16 cellular contexts compared by ENCODE assay signal in the genomic region with DNA sequence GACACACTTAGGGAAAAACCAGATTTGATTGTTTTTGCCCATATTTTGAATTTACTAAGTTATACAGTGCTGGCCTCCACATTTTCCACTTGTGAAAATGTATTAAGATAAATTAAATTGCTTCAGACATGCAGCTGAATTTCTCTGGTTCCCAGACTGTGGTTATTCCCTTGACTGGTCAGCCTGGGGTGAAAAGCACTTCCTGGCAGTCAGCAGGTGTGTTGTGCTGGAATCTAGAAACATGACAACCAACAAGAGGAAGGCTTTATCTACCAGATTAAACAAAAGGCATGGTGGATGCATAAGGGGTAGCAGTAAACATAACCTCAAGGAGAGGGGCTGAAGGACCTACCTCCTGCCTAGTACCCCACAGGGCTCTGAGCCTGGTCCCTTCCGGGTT.
DNase-seq lines count a peak whose midpoint lies in the region; ATAC-seq and TF ChIP-seq lines count a peak whose summit lies in the region.
"Had no signal": no experiment of that assay in that cellular context is flagged by ENCODE, and none has a peak within 500 bp of the region (broad histone marks: within the 10 kb centered on the region; RNA-seq: fewer than 3 reads in every experiment).

No MANE protein-coding gene starts in this region.

- no peak overlapping the region for H3K4me3 ChIP-seq in heart left ventricle
- no peak overlapping the region for H3K4me3 ChIP-seq in dorsolateral prefrontal cortex
- no peak overlapping the region for H3K4me3 ChIP-seq in uterus
- H3K4me3 ChIP-seq: A549, lung, thyroid gland had no signal

- H3K27ac ChIP-seq in heart left ventricle (peak overlapping the region in 11 of 12 donors; percentile 20 to 70 (median 63)), dorsolateral prefrontal cortex (peak overlapping the region in 55 of 59 donors; percentile 3 to 84 (median 70)), uterus (peak overlapping the region; percentile 66 to 83)
- H3K27ac ChIP-seq: A549, C4-2B had no signal

- H3K9me3 ChIP-seq in heart left ventricle: no peaks in the 10 kb centered on the region
- no peaks in the 10 kb centered on the region for H3K9me3 ChIP-seq in uterus
- H3K9me3 ChIP-seq: A549, thyroid gland had no signal

- ATAC-seq in heart left ventricle (no peak), left ventricle myocardium superior (no peak), GM18907 (IDR thresholded peaks at IDR 0.05; ENCODE audit: unreplicated experiment) (no peak), HG03460 (IDR thresholded peaks at IDR 0.05; ENCODE audit: unreplicated experiment) (no peak)
- ATAC-seq: A549, natural killer cell had no signal

- no peaks in the 10 kb centered on the region for H3K36me3 ChIP-seq in heart left ventricle
- no peaks in the 10 kb centered on the region for H3K36me3 ChIP-seq in uterus
- H3K36me3 ChIP-seq: thyroid gland had no signal

- WGBS in heart left ventricle, 4 donors: 73 to 92% (median 77%) methylated on average over 1 of the region's 1 CpG

- TF ChIP-seq CTCF in heart left ventricle (IDR thresholded peaks at IDR 0.05): no peak
- no peak for TF ChIP-seq CTCF in dorsolateral prefrontal cortex (IDR thresholded peaks at IDR 0.05 in 54 of 56, conservative IDR thresholded peaks at IDR 0.05 in 2 of 56; ENCODE audit: low read depth in 1 of 56, partially characterized antibody in 56 of 56)
- no peak for TF ChIP-seq CTCF in uterus (IDR thresholded peaks at IDR 0.05)

- DNase-seq in heart left ventricle: no peak
- DNase-seq in left ventricle myocardium superior: no peak
- no peak for DNase-seq in dorsolateral prefrontal cortex
- peak; percentile 49 for DNase-seq in myocyte (ENCODE audit: low read depth)
- no peak for DNase-seq in uterus
- DNase-seq in RKO (ENCODE audit: low spot score): no peak
- DNase-seq: activated CD4-positive, alpha-beta T cell treated with anti-CD3 and anti-CD28 coated beads for 48 hours; activated effector memory CD4-positive, alpha-beta T cell treated with anti-CD3 and anti-CD28 coated beads, Interleukin-2, amount 50 U/mL, for 16 hours; Karpas-422; natural killer cell; thyroid gland had no signal

- intact Hi-C loops in heart left ventricle (cut with DNase I): loop anchor here in 1 of 10 donors (5.0 kb wide), 1 partner anchor 76 kb away; no protein-coding TSS in a partner anchor
- intact Hi-C loops in left ventricle myocardium superior (cut with micrococcal nuclease): no loop called here
- intact Hi-C loops in dorsolateral prefrontal cortex (cut with DNase I): no loop called here
- intact Hi-C loops in uterus (cut with DNase I; ENCODE audit: low total_unique reads): no loop called here

- H3K27me3 ChIP-seq in heart left ventricle: no peaks in the 10 kb centered on the region
- no peaks in the 10 kb centered on the region for H3K27me3 ChIP-seq in dorsolateral prefrontal cortex
- H3K27me3 ChIP-seq in uterus: no peaks in the 10 kb centered on the region
- H3K27me3 ChIP-seq: thyroid gland had no signal

- H3K4me1 ChIP-seq in heart left ventricle (peaks cover 0 to 44% (median 28%) of the 10 kb centered on the region in 12 donors), uterus (no peaks in the 10 kb centered on the region)

- TF ChIP-seq POLR2A in heart left ventricle (IDR thresholded peaks at IDR 0.05): no peak
- no peak for TF ChIP-seq POLR2A in uterus (IDR thresholded peaks at IDR 0.05)
